ENCODE assay signal across 16 cellular contexts in the genomic region with DNA sequence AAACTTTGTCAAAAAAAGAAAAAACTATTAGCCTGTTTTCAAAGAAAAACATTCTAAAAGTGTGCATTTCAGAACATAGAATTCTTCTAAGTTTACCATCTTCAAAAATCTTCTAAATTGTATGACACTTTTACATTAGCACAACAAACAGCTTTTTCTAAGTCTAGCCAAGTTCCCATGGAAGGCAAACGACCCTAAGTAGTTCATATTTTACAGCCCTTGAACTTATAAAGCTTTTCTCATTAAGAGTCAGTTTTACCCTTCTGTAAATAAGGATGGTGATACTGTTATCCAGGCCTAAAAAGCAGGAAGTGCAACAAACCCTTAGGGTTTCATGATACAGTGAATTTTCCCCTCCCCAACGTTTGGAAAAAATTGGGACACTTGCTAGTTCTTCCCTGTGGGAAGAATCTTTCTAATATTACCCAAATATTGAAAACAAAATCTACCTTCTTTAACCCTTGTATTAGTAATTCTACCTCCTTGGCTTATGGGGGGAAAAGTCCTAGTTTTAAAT. TPM values are rescaled to one million over a fixed set of nuclear protein-coding genes. Genes with fewer than 3 reads are reported as not detected.
A peak's percentile ranks its signal among the peaks of the same experiment; 100 is the strongest.
DNase-seq lines count a peak whose midpoint lies in the region; ATAC-seq and TF ChIP-seq lines count a peak whose summit lies in the region.
"Had no signal": no experiment of that assay in that cellular context is flagged by ENCODE, and none has a peak within 500 bp of the region (broad histone marks: within the 10 kb centered on the region; RNA-seq: fewer than 3 reads in every experiment).

No MANE protein-coding gene starts in this region.

- H3K23ac ChIP-seq in mesenchymal stem cell (ENCODE audit: low read length in 2 of 2), result no peak overlapping the region

- WGBS in mesenchymal stem cell, result 13% methylated on average over 1 of the region's 2 CpGs

- no peaks in the 10 kb centered on the region for H3K27me3 ChIP-seq in A673 (replicated peaks; ENCODE audit: insufficient read depth, low read depth, low read length, poor library complexity)
- no peaks in the 10 kb centered on the region for H3K27me3 ChIP-seq in CD4-positive, alpha-beta memory T cell (ENCODE audit: insufficient read depth, low read length)
- H3K27me3 ChIP-seq in SU-DHL-6 (ENCODE audit: low read length), result no peaks in the 10 kb centered on the region
- no peaks in the 10 kb centered on the region for H3K27me3 ChIP-seq in mesenchymal stem cell (ENCODE audit: control insufficient read depth in 1 of 2, insufficient read depth in 1 of 2, low read length in 2 of 2)
- H3K27me3 ChIP-seq in uterus, result no peaks in the 10 kb centered on the region
- H3K27me3 ChIP-seq: BLaER1, gastroesophageal sphincter had no signal

- H3K36me3 ChIP-seq in A673 (ENCODE audit: insufficient read depth, low read length, poor library complexity, severe bottlenecking) (peaks cover 24% of the 10 kb centered on the region), SU-DHL-6 (ENCODE audit: low read length) (peaks cover 28% of the 10 kb centered on the region), mesenchymal stem cell (ENCODE audit: control insufficient read depth in 1 of 2, insufficient read depth in 2 of 2, low read depth in 1 of 2, low read length in 2 of 2) (peaks cover 9 to 45% of the 10 kb centered on the region in 2 experiments), uterus (no peaks in the 10 kb centered on the region)
- H3K36me3 ChIP-seq in CD4-positive, alpha-beta memory T cell (ENCODE audit: insufficient read depth, low read length), result peaks cover 30% of the 10 kb centered on the region

- H3K4me1 ChIP-seq in A673 (ENCODE audit: insufficient read depth, low read length, poor library complexity, severe bottlenecking) (peaks cover 33% of the 10 kb centered on the region), mesenchymal stem cell (ENCODE audit: control insufficient read depth, insufficient read depth, low read depth, low read length) (peaks cover 5% of the 10 kb centered on the region), uterus (no peaks in the 10 kb centered on the region)
- peaks cover 26% of the 10 kb centered on the region for H3K4me1 ChIP-seq in CD4-positive, alpha-beta memory T cell (ENCODE audit: insufficient read depth, low read length)

- peak overlapping the region in 4 of 7 donors; percentile 4 to 90 (median 42) for H3K27ac Mint-ChIP-seq in CD4-positive, alpha-beta memory T cell

- CTCF ChIA-PET in A673 (lab: Charles Lee), result no interaction called here
- CTCF ChIA-PET in CD4-positive, alpha-beta memory T cell (lab: Charles Lee; ENCODE audit: partially characterized antibody), result interaction anchor here (0.6 to 6.6 kb wide), 3 partner anchors 15 to 164 kb away, joined by 3 to 111 read pairs (median 65); a partner anchor contains a TSS
- CTCF ChIA-PET in RWPE1 (lab: Yijun Ruan, JAX), result interaction anchor here (0.5 kb wide), 1 partner anchor 15 kb away, joined by 4 read pairs; a partner anchor contains a TSS

- H2BK120ac ChIP-seq in mesenchymal stem cell (ENCODE audit: low read depth, low read length), result no peak overlapping the region

- peak overlapping the region; percentile 26 for H3K4me2 ChIP-seq in SU-DHL-6 (ENCODE audit: low read depth, low read length, poor library complexity, severe bottlenecking)
- no peak overlapping the region for H3K4me2 ChIP-seq in mesenchymal stem cell (ENCODE audit: low read length, poor library complexity, severe bottlenecking)

- BruUV-seq in A673 (replicated peaks; lab: Mats Ljungman, UMichigan), result no TSS peak

- TF ChIP-seq CTCF in A673 (conservative IDR thresholded peaks at IDR 0.05; ENCODE audit: low read depth, low read length) (no peak), SU-DHL-6 (IDR thresholded peaks at IDR 0.05; ENCODE audit: insufficient read depth, low read length, poor library complexity, severe bottlenecking) (no peak), uterus (IDR thresholded peaks at IDR 0.05) (no peak), RWPE1 (conservative IDR thresholded peaks at IDR 0.05; ENCODE audit: low read depth) (no peak)

- H3K9me3 Mint-ChIP-seq in CD4-positive, alpha-beta memory T cell, result peaks cover 0 to 6% (median 0%) of the 10 kb centered on the region in 8 donors

- H3K27ac ChIP-seq in A673 (ENCODE audit: low read depth, low read length, poor library complexity, severe bottlenecking) (peak overlapping the region; percentile 80), SU-DHL-6 (ENCODE audit: low read depth, low read length) (peak overlapping the region; percentile 73; the same call in 1 of the 2 replicates), mesenchymal stem cell (ENCODE audit: low read length, poor library complexity, severe bottlenecking) (no peak overlapping the region), uterus (peak overlapping the region in 1 of 2 donors; percentile 60), RWPE1 (no peak overlapping the region)
- H3K27ac ChIP-seq in CD4-positive, alpha-beta memory T cell (ENCODE audit: low read depth, low read length), result no peak overlapping the region
- H3K27ac ChIP-seq: BLaER1 had no signal

- peaks cover 17 to 43% of the 10 kb centered on the region in 2 donors for H3K36me3 Mint-ChIP-seq in CD4-positive, alpha-beta memory T cell

- DNase-seq in A673 (ENCODE audit: low spot score) (no peak), mesenchymal stem cell (no peak), uterus (no peak), DMS153 treated with DMSO at 0.1 percent for 48 hours (lab: John Stamatoyannopoulos, UW; ENCODE audit: unreplicated experiment) (no peak), RWPE1 (ENCODE audit: low spot score) (no peak)
- DNase-seq in CD4-positive, alpha-beta memory T cell, result no peak
- DNase-seq: activated gamma-delta T cell, midbrain, MV-4-11, trophoblast cell had no signal

- H3K79me1 ChIP-seq in mesenchymal stem cell (replicated peaks; ENCODE audit: low read length, poor library complexity, severe bottlenecking), result peaks cover 12% of the 10 kb centered on the region

- H3K4ac ChIP-seq in mesenchymal stem cell (ENCODE audit: low read depth in 1 of 2, low read length in 2 of 2), result no peak overlapping the region

- peaks cover 9% of the 10 kb centered on the region for H3K79me2 ChIP-seq in SU-DHL-6 (ENCODE audit: insufficient read depth, low read length)

- no peak overlapping the region for H2BK12ac ChIP-seq in mesenchymal stem cell (ENCODE audit: low read length in 2 of 2)

- H4K8ac ChIP-seq in mesenchymal stem cell (ENCODE audit: low read length), result no peak overlapping the region

- H3K27me3 Mint-ChIP-seq in CD4-positive, alpha-beta memory T cell, result no peaks in the 10 kb centered on the region

- H4K20me1 ChIP-seq in SU-DHL-6 (ENCODE audit: low read depth, low read length), result no peaks in the 10 kb centered on the region; the same call in 1 of the 2 replicates

- H3K9me3 ChIP-seq in A673 (ENCODE audit: low read depth, low read length, poor library complexity, severe bottlenecking) (no peaks in the 10 kb centered on the region), SU-DHL-6 (ENCODE audit: insufficient read depth, low read length) (no peaks in the 10 kb centered on the region), mesenchymal stem cell (ENCODE audit: control insufficient read depth, low read length) (no peaks in the 10 kb centered on the region), uterus (no peaks in the 10 kb centered on the region)
- H3K9me3 ChIP-seq in CD4-positive, alpha-beta memory T cell (ENCODE audit: control insufficient read depth in 1 of 2, low read length in 2 of 2), result no peaks in the 10 kb centered on the region
- H3K9me3 ChIP-seq: gastroesophageal sphincter had no signal

- H3K9me2 ChIP-seq in SU-DHL-6 (replicated peaks; ENCODE audit: insufficient read depth, low read length), result no peaks in the 10 kb centered on the region

- H2AFZ ChIP-seq in SU-DHL-6 (ENCODE audit: low read depth, low read length, severe bottlenecking), result no peak overlapping the region
- H2AFZ ChIP-seq in mesenchymal stem cell (ENCODE audit: low read depth, low read length), result no peak overlapping the region

- ATAC-seq in HG02970 (IDR thresholded peaks at IDR 0.05; ENCODE audit: low FRiP score, unreplicated experiment), result no peak
- ATAC-seq: activated CD4-positive, CD25-positive, alpha-beta regulatory T cell treated with anti-CD3 and anti-CD28 coated beads, Interleukin-2, amount 50 U/mL, for 24 hours; gastroesophageal sphincter; GM12878 had no signal

- H4K91ac ChIP-seq in mesenchymal stem cell (ENCODE audit: low read length), result no peak overlapping the region

- no peak overlapping the region for H3K14ac ChIP-seq in mesenchymal stem cell (ENCODE audit: low read length in 2 of 2)

- no peak overlapping the region for H3K18ac ChIP-seq in mesenchymal stem cell (ENCODE audit: low read depth in 1 of 2, low read length in 2 of 2)

- no peak overlapping the region for H2AK5ac ChIP-seq in mesenchymal stem cell (ENCODE audit: low read length, severe bottlenecking)

- intact Hi-C loops in A673 (cut with micrococcal nuclease; ENCODE audit: unreplicated experiment) (loop anchor here (10.0 kb wide), 1 partner anchor 269 kb away; no protein-coding TSS in a partner anchor), uterus (cut with DNase I; ENCODE audit: low total_unique reads) (no loop called here)
- intact Hi-C loops in CD4-positive, alpha-beta memory T cell (cut with micrococcal nuclease), result no loop called here

- no peak overlapping the region for H2BK15ac ChIP-seq in mesenchymal stem cell (ENCODE audit: low read depth, poor library complexity, severe bottlenecking)

- H3K4me3 Mint-ChIP-seq in CD4-positive, alpha-beta memory T cell, result no peak overlapping the region

- H3K4me3 ChIP-seq in A673 (ENCODE audit: low read depth, low read length, poor library complexity, severe bottlenecking) (no peak overlapping the region), SU-DHL-6 (ENCODE audit: insufficient read depth, low read length, poor library complexity, severe bottlenecking) (no peak overlapping the region), mesenchymal stem cell (ENCODE audit: insufficient read depth in 1 of 2, low read depth in 1 of 2, low read length in 2 of 2) (no peak overlapping the region), uterus (no peak overlapping the region)
- H3K4me3 ChIP-seq in CD4-positive, alpha-beta memory T cell (ENCODE audit: low read length in 2 of 2), result no peak overlapping the region
- H3K4me3 ChIP-seq: BLaER1, gastroesophageal sphincter, GM12878 had no signal

- TF ChIP-seq POLR2A in uterus (IDR thresholded peaks at IDR 0.05), result no peak

- POLR2A ChIA-PET in A673 (lab: Charles Lee; ENCODE audit: low non-redundant PET), result interaction anchor here (0.6 kb wide), 1 partner anchor 152 kb away, joined by 5 read pairs; no protein-coding TSS in a partner anchor
- POLR2A ChIA-PET in CD4-positive, alpha-beta memory T cell (lab: Charles Lee; ENCODE audit: partially characterized antibody), result interaction anchor here (1.3 to 5.0 kb wide), 3 partner anchors 12 to 120 kb away, joined by 4 to 23 read pairs (median 7); a partner anchor contains a TSS
- POLR2A ChIA-PET in RWPE1 (lab: Yijun Ruan, JAX; ENCODE audit: low non-redundant PET), result no interaction called here

- H2BK5ac ChIP-seq in mesenchymal stem cell (ENCODE audit: low read depth, low read length, poor library complexity, severe bottlenecking), result no peak overlapping the region

- no peak overlapping the region for H3K9ac ChIP-seq in SU-DHL-6 (ENCODE audit: low read length)
- H3K9ac ChIP-seq in mesenchymal stem cell (ENCODE audit: low read length), result peak overlapping the region; percentile 71

- H3K4me1 Mint-ChIP-seq in CD4-positive, alpha-beta memory T cell, result peaks cover 10 to 40% (median 26%) of the 10 kb centered on the region in 4 donors

- peaks cover 40% of the 10 kb centered on the region for H3F3A ChIP-seq in SU-DHL-6 (ENCODE audit: insufficient read depth)

RNA-seq across cellular contexts. Expression of a gene that starts 4.0 kb away (rescaled TPM):
- total RNA-seq in A673 (2021) (179 and 223 TPM in 2 replicates), uterus (100 to 1,000 TPM in 2 of 4 donors, 10 to 100 TPM in 2; 68.7 to 337 (median 107) TPM)
- 100 to 1,000 TPM; 105 to 106 TPM for total RNA-seq in CD4-positive, alpha-beta memory T cell
- polyA plus RNA-seq in CD4-positive, alpha-beta memory T cell, result 100 to 1,000 TPM; 188 to 306 TPM
- polyA plus RNA-seq in mesenchymal stem cell (2013, experiment 1 of 2), result 82.3 TPM
- 91.9 TPM for polyA plus RNA-seq in mesenchymal stem cell (2013, experiment 2 of 2)

RNA-seq across cellular contexts. Expression of a gene that starts 15.2 kb away (rescaled TPM):
- total RNA-seq in A673 (2021) (1,282 and 1,307 TPM in 2 replicates), uterus (1,000 to 10,000 TPM; 2,145 to 6,532 (median 4,433) TPM)
- 1,000 to 10,000 TPM; 3,088 to 3,151 TPM for total RNA-seq in CD4-positive, alpha-beta memory T cell
- 1,000 to 10,000 TPM; 2,383 to 3,794 TPM for polyA plus RNA-seq in CD4-positive, alpha-beta memory T cell
- 4,200 TPM for polyA plus RNA-seq in mesenchymal stem cell (2013, experiment 1 of 2)
- 3,956 TPM for polyA plus RNA-seq in mesenchymal stem cell (2013, experiment 2 of 2)

Comparison
In these comparisons a context has a peak if more than half of its experiments do, and no peak if none do; other contexts are left out.
1. H3K27ac ChIP-seq: peak in A673 (single experiment) and SU-DHL-6 (single experiment); none in CD4-positive, alpha-beta memory T cell (single experiment), mesenchymal stem cell (single experiment) and RWPE1 (single experiment).